Comparison of ENCODE assay signal across 21 cellular contexts in the genomic region with DNA sequence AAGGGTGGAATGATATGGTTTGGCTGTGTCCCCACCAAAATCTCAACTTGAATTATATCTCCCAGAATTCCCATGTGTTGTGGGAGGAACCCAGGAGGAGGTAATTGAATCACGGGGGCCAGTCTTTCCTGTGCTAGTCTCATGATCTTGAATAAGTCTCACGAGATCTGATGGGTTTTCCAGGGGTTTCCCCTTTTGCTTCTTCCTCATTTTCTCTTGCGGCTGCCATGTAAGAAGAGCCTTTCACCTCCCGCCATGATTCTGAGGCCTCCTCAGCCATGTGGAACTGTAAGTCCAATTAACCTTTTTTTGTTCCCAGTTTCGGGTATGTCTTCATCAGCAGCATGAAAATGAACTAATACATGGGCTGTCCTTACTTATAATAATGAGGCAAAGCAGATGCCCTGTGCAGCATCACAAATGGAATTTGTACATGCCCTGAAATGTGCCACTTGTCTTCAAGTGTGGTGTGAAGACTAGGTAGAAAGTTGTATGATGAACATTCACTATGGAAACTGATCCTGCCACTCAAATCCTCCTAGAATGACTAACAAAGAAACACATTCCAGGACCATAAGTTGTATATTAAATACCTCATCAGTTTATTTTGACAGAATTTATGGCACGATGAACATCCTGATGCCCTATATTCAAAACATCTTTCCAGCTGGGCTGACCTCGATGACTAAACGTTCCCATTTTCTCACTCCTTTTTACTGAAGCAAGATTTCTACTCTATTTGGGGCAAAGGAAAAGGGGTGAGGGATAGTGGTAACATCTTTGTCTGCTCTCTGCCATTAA.
DNase-seq lines count a peak whose midpoint lies in the region; ATAC-seq, FAIRE-seq and TF ChIP-seq lines count a peak whose summit lies in the region.
"Had no signal": no experiment of that assay in that cellular context is flagged by ENCODE, and none has a peak within 500 bp of the region (broad histone marks: within the 10 kb centered on the region; RNA-seq: fewer than 3 reads in every experiment).

No MANE protein-coding gene starts in this region.

- in situ Hi-C loops in IMR-90 (cut with MboI; ENCODE audit: low sequenced_read_pairs), result no loop called here

- H3K18ac ChIP-seq in IMR-90 (ENCODE audit: low read depth, low read length), result no peak overlapping the region

- no peaks in the 10 kb centered on the region for H3K27me3 ChIP-seq in IMR-90 (ENCODE audit: control insufficient read depth, insufficient read depth, low read length)
- no peaks in the 10 kb centered on the region for H3K27me3 ChIP-seq in SJCRH30
- H3K27me3 ChIP-seq: ascending aorta, right lobe of liver, transverse colon had no signal

- H4K8ac ChIP-seq in IMR-90 (ENCODE audit: low read depth in 2 of 2, low read length in 2 of 2), result no peak overlapping the region

- H3K23ac ChIP-seq in IMR-90 (ENCODE audit: low read depth, low read length), result no peak overlapping the region

- no CpG with 5 or more reads among the region's 8 CpGs for WGBS in IMR-90 (ENCODE audit: extremely low coverage in 2 of 2, insufficient read length in 1 of 2), 2 experiments

- H3K9ac ChIP-seq in IMR-90 (ENCODE audit: low read depth, low read length), result no peak overlapping the region

- H4K5ac ChIP-seq in IMR-90 (ENCODE audit: low read depth, low read length), result no peak overlapping the region

- no peak overlapping the region for H2AFZ ChIP-seq in IMR-90 (replicated peaks; ENCODE audit: low read length, poor library complexity)

- no peak overlapping the region for H2BK20ac ChIP-seq in IMR-90 (ENCODE audit: low read depth, low read length)

- no peak for TF ChIP-seq CTCF in IMR-90 (conservative IDR thresholded peaks at IDR 0.05; ENCODE audit: low read depth, low read length)
- no peak for TF ChIP-seq CTCF in choroid plexus epithelial cell (conservative IDR thresholded peaks at IDR 0.05; ENCODE audit: low read depth, low read length)

- CTCF ChIA-PET in IMR-90 (lab: Yijun Ruan, JAX), result interaction anchor here (0.6 kb wide), 1 partner anchor 484 kb away, joined by 3 read pairs; no protein-coding TSS in a partner anchor

- peak; percentile 71 for FAIRE-seq in RCC 7860 (lab: Jason Lieb, UNC)
- FAIRE-seq: K562 had no signal

- no peak for TF ChIP-seq POLR2A in IMR-90 (IDR thresholded peaks at IDR 0.05; ENCODE audit: low read depth, low read length)

- no peaks in the 10 kb centered on the region for H4K20me1 ChIP-seq in IMR-90 (ENCODE audit: insufficient read depth, low read length)

- H3K56ac ChIP-seq in IMR-90 (ENCODE audit: extremely low read depth, insufficient read depth, low read length), result no peak overlapping the region

- no TSS peak for BruUV-seq in IMR-90 (replicated peaks; lab: Mats Ljungman, UMichigan)

- H3K9me3 ChIP-seq in IMR-90 (ENCODE audit: control insufficient read depth, insufficient read depth, low read length) (no peaks in the 10 kb centered on the region), SJCRH30 (replicated peaks) (no peaks in the 10 kb centered on the region)
- H3K9me3 ChIP-seq: ascending aorta, right lobe of liver, transverse colon had no signal

- intact Hi-C loops in IMR-90 (cut with micrococcal nuclease), result loop anchor here (10.0 kb wide), 1 partner anchor 241 kb away; no protein-coding TSS in a partner anchor

- POLR2A ChIA-PET in IMR-90 (lab: Charles Lee; ENCODE audit: unreplicated experiment), result no interaction called here

- no peak overlapping the region for H3K4me2 ChIP-seq in IMR-90 (ENCODE audit: low read depth, low read length)

- dilution Hi-C loops in IMR-90 (cut with HindIII; ENCODE audit: low sequenced_read_pairs, unreplicated experiment), result no loop called here

- no peak overlapping the region for H2BK5ac ChIP-seq in IMR-90 (ENCODE audit: low read depth, low read length, poor library complexity, severe bottlenecking)

- H2BK15ac ChIP-seq in IMR-90 (ENCODE audit: low read depth, low read length), result no peak overlapping the region

- no peak overlapping the region for H3K4ac ChIP-seq in IMR-90 (ENCODE audit: low read depth, low read length)

- H2BK120ac ChIP-seq in IMR-90 (ENCODE audit: low read depth, low read length), result no peak overlapping the region

- H3K9me1 ChIP-seq in IMR-90 (ENCODE audit: insufficient read depth, low read length), result no peaks in the 10 kb centered on the region

- DNase-seq in IMR-90 (peak; percentile 5), RCC 7860 (ENCODE audit: low spot score) (peak; percentile 85), choroid plexus epithelial cell (ENCODE audit: low read depth) (peak; percentile 54), non-pigmented ciliary epithelial cell (ENCODE audit: low read depth) (peak; percentile 30), EL (no peak), SJCRH30 (no peak), COLO668 (lab: John Stamatoyannopoulos, UW; ENCODE audit: unreplicated experiment) (no peak)
- DNase-seq in stimulated activated CD4-positive, alpha-beta T cell treated with anti-CD3 and anti-CD28 coated beads, Interleukin-1b, Interleukin-23, amount 100 ng/mL, for 48 hours, result no peak
- DNase-seq: activated CD4-positive, alpha-beta T cell treated with anti-CD3 and anti-CD28 coated beads, Interleukin-2, amount 50 U/mL, for 4 hours; cerebellar nuclear complex; foreskin melanocyte; NCI-H1092; NCI-H1930; NCI-H526 treated with DMSO at 0.1 percent for 48 hours; posterior cingulate gyrus; right lobe of liver; Right ventricle myocardium superior; transverse colon had no signal

- no peaks in the 10 kb centered on the region for H3K79me1 ChIP-seq in IMR-90 (ENCODE audit: low read depth in 1 of 2, low read length in 2 of 2)

- no peak overlapping the region for H4K91ac ChIP-seq in IMR-90 (ENCODE audit: insufficient read depth, low read depth, low read length)

- H2AK9ac ChIP-seq in IMR-90 (replicated peaks; ENCODE audit: low read depth, low read length, poor library complexity), result no peak overlapping the region

- no peak for TF ChIP-seq RAD21 in IMR-90 (IDR thresholded peaks at IDR 0.05; ENCODE audit: low read length)

- H3K36me3 ChIP-seq in IMR-90 (ENCODE audit: control insufficient read depth, insufficient read depth, low read length) (no peaks in the 10 kb centered on the region), SJCRH30 (no peaks in the 10 kb centered on the region)
- H3K36me3 ChIP-seq: ascending aorta, right lobe of liver, transverse colon had no signal

- no peak overlapping the region for H3K14ac ChIP-seq in IMR-90 (replicated peaks; ENCODE audit: low read depth, low read length)

- H3K4me1 ChIP-seq in IMR-90 (ENCODE audit: control insufficient read depth, insufficient read depth, low read length), result no peaks in the 10 kb centered on the region
- H3K4me1 ChIP-seq in SJCRH30, result peaks cover 6% of the 10 kb centered on the region; the same call in 1 of the 2 replicates
- H3K4me1 ChIP-seq: ascending aorta, right lobe of liver, transverse colon had no signal

- no peak overlapping the region for H3K27ac ChIP-seq in IMR-90 (ENCODE audit: insufficient read depth, low read length)
- H3K27ac ChIP-seq in SJCRH30, result no peak overlapping the region
- H3K27ac ChIP-seq: ascending aorta, right lobe of liver, transverse colon had no signal

- no peak overlapping the region for H2AK5ac ChIP-seq in IMR-90 (ENCODE audit: low read depth, low read length)

- H3K4me3 ChIP-seq in IMR-90 (ENCODE audit: insufficient read depth, low read depth, low read length) (no peak overlapping the region), choroid plexus epithelial cell (ENCODE audit: low read depth, low read length) (no peak overlapping the region), SJCRH30 (no peak overlapping the region)
- H3K4me3 ChIP-seq: ascending aorta, K562, right lobe of liver, transverse colon had no signal

- no peak for ATAC-seq in IMR-90 (ENCODE audit: low read depth)
- ATAC-seq: K562, right lobe of liver, WTC11 had no signal

TF ChIP-seq in IMR-90, 13 proteins besides CTCF, POLR2A, EP300 and RAD21:
- TF ChIP-seq MXI1 (IDR thresholded peaks at IDR 0.05; ENCODE audit: borderline replicate concordance, low read depth, low read length) (no peak), RCOR1 (IDR thresholded peaks at IDR 0.05; ENCODE audit: insufficient replicate concordance, low read length) (no peak)
TF ChIP-seq in IMR-90: peak in this region for 0.

Comparison
In these comparisons a context has a peak if more than half of its experiments do, and no peak if none do; other contexts are left out.
1. DNase-seq: peak in IMR-90 (single experiment), RCC 7860 (single experiment), choroid plexus epithelial cell (single experiment) and non-pigmented ciliary epithelial cell (single experiment); none in stimulated activated CD4-positive, alpha-beta T cell treated with anti-CD3 and anti-CD28 coated beads, Interleukin-1b, Interleukin-23, amount 100 ng/mL, for 48 hours (single experiment), EL (single experiment), SJCRH30 (0 of 2) and COLO668 (single experiment).